In the genomic region with DNA sequence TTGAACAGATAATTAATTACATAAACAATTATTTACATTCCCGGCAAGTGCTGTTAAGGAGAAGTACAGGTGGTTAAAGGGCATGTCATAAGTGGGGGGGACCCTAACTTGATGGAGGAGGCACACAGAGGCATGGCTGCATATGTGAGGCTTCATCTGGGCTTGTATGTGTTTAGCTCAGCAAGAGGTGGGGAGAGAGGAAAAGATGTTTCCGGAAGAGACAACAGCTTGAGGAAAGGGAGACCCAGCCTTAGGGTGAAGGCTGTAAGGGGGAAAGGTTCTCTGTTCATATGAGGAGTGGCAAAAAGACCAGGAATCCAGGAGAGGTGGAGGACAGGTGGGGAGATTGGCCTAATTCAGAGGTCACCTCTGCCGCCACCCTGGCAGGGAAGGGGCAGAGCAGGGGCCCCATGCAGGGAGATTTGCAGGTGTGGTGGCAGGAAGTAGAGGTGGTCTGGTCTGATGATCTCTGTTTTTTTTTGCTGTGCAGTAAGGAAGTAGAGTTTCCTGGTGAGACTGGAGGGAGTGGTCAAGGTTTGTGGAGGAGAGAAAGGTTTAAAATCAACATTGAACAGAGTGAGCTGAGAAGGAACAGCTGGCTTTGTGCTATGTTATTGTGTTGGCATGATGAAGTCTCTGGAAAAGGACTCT, we compare ENCODE assay signal across 8 cellular contexts. TPM values are rescaled to one million over a fixed set of nuclear protein-coding genes. Genes with fewer than 3 reads are reported as not detected.
DNase-seq lines count a peak whose midpoint lies in the region; ATAC-seq and TF ChIP-seq lines count a peak whose summit lies in the region.

No MANE protein-coding gene starts in this region.

- H3K27me3 Mint-ChIP-seq in activated naive CD8-positive, alpha-beta T cell treated with anti-CD3 and anti-CD28 coated beads, Interleukin-2, amount 10 ng/mL, durations not matched to agents 7 days and 5 days = no peaks in the 10 kb centered on the region

- intact Hi-C loops in tibial artery (cut with DNase I; ENCODE audit: low total_unique reads) (no loop called here), heart right ventricle (cut with DNase I) (no loop called here)

- DNase-seq in DMS53 treated with DMSO at 0.1 percent for 48 hours (lab: John Stamatoyannopoulos, UW; ENCODE audit: unreplicated experiment) = peak; percentile 87
- DNase-seq in activated naive CD8-positive, alpha-beta T cell treated with anti-CD3 and anti-CD28 coated beads, Interleukin-2, amount 10 ng/mL, durations not matched to agents 7 days and 5 days = peak; percentile 59
- DNase-seq in dedifferentiated amniotic fluid mesenchymal stem cell (ENCODE audit: extremely low spot score) = no peak
- DNase-seq in tibial artery = no peak
- DNase-seq in GM10266 (ENCODE audit: extremely low spot score) = no peak
- DNase-seq in heart right ventricle = no peak

- H3K4me1 ChIP-seq in tibial artery = peaks cover 0 to 79% (median 40%) of the 10 kb centered on the region in 4 donors
- peaks cover 0 to 50% (median 15%) of the 10 kb centered on the region in 9 donors for H3K4me1 ChIP-seq in heart right ventricle

- no peak for TF ChIP-seq CTCF in tibial artery (IDR thresholded peaks at IDR 0.05)
- TF ChIP-seq CTCF in GM10266 (IDR thresholded peaks at IDR 0.05; ENCODE audit: control insufficient read depth, insufficient read depth, low read depth, missing control alignments) = no peak
- TF ChIP-seq CTCF in heart right ventricle (IDR thresholded peaks at IDR 0.05) = no peak

- H3K4me3 Mint-ChIP-seq in activated naive CD8-positive, alpha-beta T cell treated with anti-CD3 and anti-CD28 coated beads, Interleukin-2, amount 10 ng/mL, durations not matched to agents 7 days and 5 days = peak overlapping the region; percentile 77

- H3K27me3 ChIP-seq in tibial artery (no peaks in the 10 kb centered on the region), heart right ventricle (no peaks in the 10 kb centered on the region)

- H3K36me3 Mint-ChIP-seq in activated naive CD8-positive, alpha-beta T cell treated with anti-CD3 and anti-CD28 coated beads, Interleukin-2, amount 10 ng/mL, durations not matched to agents 7 days and 5 days = peaks cover 28% of the 10 kb centered on the region

- H3K9me3 Mint-ChIP-seq in activated naive CD8-positive, alpha-beta T cell treated with anti-CD3 and anti-CD28 coated beads, Interleukin-2, amount 10 ng/mL, durations not matched to agents 7 days and 5 days = no peaks in the 10 kb centered on the region

- H3K27ac Mint-ChIP-seq in activated naive CD8-positive, alpha-beta T cell treated with anti-CD3 and anti-CD28 coated beads, Interleukin-2, amount 10 ng/mL, durations not matched to agents 7 days and 5 days = peak overlapping the region; percentile 91

- POLR2A ChIA-PET in activated naive CD8-positive, alpha-beta T cell treated with anti-CD3 and anti-CD28 coated beads, Interleukin-2, amount 10 ng/mL, durations not matched to agents 7 days and 5 days (lab: Charles Lee) = interaction anchor here (0.7 to 3.3 kb wide), 5 partner anchors 8 to 77 kb away, joined by 3 to 18 read pairs (median 5); a partner anchor contains a TSS

- H3K36me3 ChIP-seq in tibial artery = no peaks in the 10 kb centered on the region
- H3K36me3 ChIP-seq in heart right ventricle = no peaks in the 10 kb centered on the region

- H3K9me3 ChIP-seq in tibial artery = no peaks in the 10 kb centered on the region
- no peaks in the 10 kb centered on the region for H3K9me3 ChIP-seq in heart right ventricle

- no peak overlapping the region for H3K4me3 ChIP-seq in tibial artery
- H3K4me3 ChIP-seq in heart right ventricle = no peak overlapping the region

- H3K4me1 Mint-ChIP-seq in activated naive CD8-positive, alpha-beta T cell treated with anti-CD3 and anti-CD28 coated beads, Interleukin-2, amount 10 ng/mL, durations not matched to agents 7 days and 5 days = peaks cover 70% of the 10 kb centered on the region

- H3K27ac ChIP-seq in tibial artery (no peak overlapping the region), heart right ventricle (peak overlapping the region in 1 of 10 donors; percentile 56)

- WGBS in heart right ventricle, 2 donors = 71 to 78% methylated on average over 3 of the region's 3 CpGs

- ATAC-seq in GM19395 (IDR thresholded peaks at IDR 0.05; ENCODE audit: unreplicated experiment) (peak; percentile 91), HG03159 (IDR thresholded peaks at IDR 0.05; ENCODE audit: unreplicated experiment) (peak; percentile 90), heart right ventricle (no peak)
- peak; percentile 83 for ATAC-seq in activated naive CD8-positive, alpha-beta T cell treated with anti-CD3 and anti-CD28 coated beads, Interleukin-2, amount 10 ng/mL, durations not matched to agents 7 days and 5 days (ENCODE audit: low read depth)

RNA-seq across cellular contexts. Expression of a gene that starts 9.0 kb away (rescaled TPM):
- total RNA-seq in activated naive CD8-positive, alpha-beta T cell treated with anti-CD3 and anti-CD28 coated beads, Interleukin-2, amount 10 ng/mL, durations not matched to agents 7 days and 5 days = 10 to 100 TPM; 82.2 to 84.0 TPM
- total RNA-seq in heart right ventricle = 1 to 10 TPM; 1.3 to 4.6 (median 1.8) TPM
- 1 to 10 TPM; 1.9 to 5.5 TPM for polyA plus RNA-seq in heart right ventricle

Comparison
In these comparisons a context has a peak if more than half of its experiments do, and no peak if none do; other contexts are left out.
1. DNase-seq: peak in DMS53 treated with DMSO at 0.1 percent for 48 hours (single experiment) and activated naive CD8-positive, alpha-beta T cell treated with anti-CD3 and anti-CD28 coated beads, Interleukin-2, amount 10 ng/mL, durations not matched to agents 7 days and 5 days (single experiment); none in dedifferentiated amniotic fluid mesenchymal stem cell (single experiment), tibial artery (0 of 2), GM10266 (single experiment) and heart right ventricle (0 of 2).
2. ATAC-seq: peak in GM19395 (single experiment), HG03159 (single experiment) and activated naive CD8-positive, alpha-beta T cell treated with anti-CD3 and anti-CD28 coated beads, Interleukin-2, amount 10 ng/mL, durations not matched to agents 7 days and 5 days (single experiment); none in heart right ventricle (0 of 8).
3. RNA of a gene that starts 9.0 kb away (total RNA-seq): 82.2 to 84.0 TPM in activated naive CD8-positive, alpha-beta T cell treated with anti-CD3 and anti-CD28 coated beads, Interleukin-2, amount 10 ng/mL, durations not matched to agents 7 days and 5 days; 1.3 to 4.6 TPM in heart right ventricle; every median in the first group is over 10 times any median in the second.